Comparison of ENCODE assay signal across 27 cellular contexts in the genomic region with DNA sequence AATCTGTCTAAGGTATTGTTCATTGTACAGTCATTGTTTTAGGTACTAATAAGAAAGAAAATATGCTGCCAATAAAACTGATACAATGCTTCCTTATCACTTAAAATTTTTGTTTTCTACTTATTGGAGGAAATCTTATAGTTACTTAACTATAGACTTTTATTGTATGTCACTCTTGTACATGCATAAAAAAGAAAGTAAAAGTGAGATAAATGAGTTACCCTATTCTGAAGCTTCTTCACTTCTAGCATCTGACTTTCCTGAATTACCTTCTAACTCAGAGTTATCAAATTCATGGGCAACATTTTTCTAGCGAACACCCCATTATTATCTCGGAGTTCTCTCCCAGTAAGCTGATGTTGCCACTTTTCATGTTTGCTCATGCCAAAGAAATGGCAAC.
"Had no signal": no experiment of that assay in that cellular context is flagged by ENCODE, and none has a peak within 500 bp of the region (broad histone marks: within the 10 kb centered on the region; RNA-seq: fewer than 3 reads in every experiment).

No MANE protein-coding gene starts in this region.

- DNase-seq: activated CD4-positive, alpha-beta memory T cell treated with anti-CD3 and anti-CD28 coated beads, Interleukin-2, amount 10 ng/mL, durations not matched to agents 7 days and 5 days; activated CD4-positive, alpha-beta T cell treated with anti-CD3 and anti-CD28 coated beads for 1 hour; activated CD4-positive, alpha-beta T cell treated with anti-CD3 and anti-CD28 coated beads for 4 hours; activated CD4-positive, alpha-beta T cell treated with anti-CD3 and anti-CD28 coated beads, Interleukin-2, amount 10 ng/mL, durations not matched to agents 7 days and 5 days; activated CD4-positive, alpha-beta T cell treated with anti-CD3 and anti-CD28 coated beads, Interleukin-2, amount 50 U/mL, for 4 hours; activated CD8-positive, alpha-beta memory T cell treated with anti-CD3 and anti-CD28 coated beads, Interleukin-2, amount 50 U/mL, for 48 hours; activated gamma-delta T cell treated with Interleukin-2 at 50 U/mL for 16 hours; activated naive CD4-positive, alpha-beta T cell treated with anti-CD3 and anti-CD28 coated beads, Interleukin-2, amount 50 U/mL, for 16 hours; activated naive CD4-positive, alpha-beta T cell treated with Interleukin-2 at 50 U/mL for 16 hours; activated T-cell treated with anti-CD3 and anti-CD28 coated beads for 4 hours; activated T-cell treated with anti-CD3 and anti-CD28 coated beads, Interleukin-2, amount 50 U/mL, for 24 hours; activated T-cell treated with anti-CD3 and anti-CD28 coated beads, Interleukin-2, amount 50 U/mL, for 72 hours; amniotic stem cell; anterior cingulate cortex; brain microvascular endothelial cell; dorsolateral prefrontal cortex; effector memory CD4-positive, alpha-beta T cell; endodermal cell; foreskin fibroblast; head of caudate nucleus; hypothalamus had no signal

- H3K36me3 ChIP-seq: brain microvascular endothelial cell had no signal

- H3K27me3 ChIP-seq: brain microvascular endothelial cell, dorsolateral prefrontal cortex had no signal

- H3K27ac ChIP-seq: brain microvascular endothelial cell, coronary artery, dorsolateral prefrontal cortex had no signal

- ATAC-seq: activated T-cell treated with anti-CD3 and anti-CD28 coated beads, Interleukin-2, amount 50 U/mL, for 72 hours; esophagus mucosa; WTC11 had no signal

- FAIRE-seq: astrocyte, bronchial epithelial cell, frontal cortex had no signal

- H3K4me3 ChIP-seq: coronary artery, dorsolateral prefrontal cortex had no signal
